34 cellular contexts compared by ENCODE assay signal in the genomic region with DNA sequence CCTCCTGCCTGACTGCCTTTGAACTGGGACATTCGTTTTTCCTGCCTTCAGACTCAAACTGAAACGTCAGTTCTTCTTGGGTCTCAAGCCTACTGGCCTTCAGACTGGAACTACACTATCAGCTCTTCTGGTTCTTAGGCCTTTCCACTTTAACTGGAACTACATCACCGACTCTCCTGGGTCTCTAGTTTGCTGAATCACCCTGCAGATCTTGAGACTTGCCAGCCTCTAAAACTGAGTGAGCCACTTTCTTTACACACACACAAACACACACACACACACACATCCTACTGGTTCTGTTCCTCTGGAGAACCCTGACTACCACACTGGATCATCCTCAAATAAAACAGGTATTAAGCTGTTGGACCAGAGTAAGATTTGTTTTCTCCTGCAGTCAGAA.
"Had no signal": no experiment of that assay in that cellular context is flagged by ENCODE, and none has a peak within 500 bp of the region (broad histone marks: within the 10 kb centered on the region; RNA-seq: fewer than 3 reads in every experiment).

No MANE protein-coding gene starts in this region.

- H3K9me3 ChIP-seq: MG63 had no signal

- H3K27me3 ChIP-seq: MG63 had no signal

- H3K27ac ChIP-seq: KMS-11 had no signal

- H3K4me3 ChIP-seq: MG63 had no signal

- DNase-seq: Karpas-422, Kasumi-1, MG63, MM.1S, MV-4-11, NCI-H1048, NCI-H1092, NCI-H1092 treated with DMSO at 0.1 percent for 48 hours, NCI-H1105, NCI-H1105 treated with DMSO at 0.1 percent for 48 hours, NCI-H1417, NCI-H1417 treated with DMSO at 0.1 percent for 48 hours, NCI-H1436, NCI-H1436 treated with DMSO at 0.1 percent for 48 hours, NCI-H146, NCI-H1694, NCI-H1694 treated with DMSO at 0.1 percent for 48 hours, NCI-H187, NCI-H187 treated with DMSO at 0.1 percent for 48 hours, NCI-H1930, NCI-H2029, NCI-H2029 treated with DMSO at 0.1 percent for 48 hours, NCI-H2081, NCI-H2081 treated with DMSO at 0.1 percent for 48 hours, NCI-H2107, NCI-H2171, NCI-H2171 treated with DMSO at 0.1 percent for 48 hours, NCI-H2227 treated with DMSO at 0.1 percent for 48 hours, NCI-H226, NCI-H345, NCI-H446, NCI-H446 treated with DMSO at 0.1 percent for 48 hours, NCI-H510A had no signal

- H3K9ac ChIP-seq: KMS-11 had no signal

- H3K36me3 ChIP-seq: MG63 had no signal

- H3K4me2 ChIP-seq: KMS-11 had no signal
